ENCODE assay signal across 35 cellular contexts in genomic region chr15:71585159-71585558, GRCh38.
"Had no signal": no experiment of that assay in that cellular context is flagged by ENCODE, and none has a peak within 500 bp of the region (broad histone marks: within the 10 kb centered on the region; RNA-seq: fewer than 3 reads in every experiment).

No MANE protein-coding gene starts in this region.

- H3K4me3 ChIP-seq: MG63 had no signal

- H3K9ac ChIP-seq: KMS-11 had no signal

- H3K36me3 ChIP-seq: MG63 had no signal

- H3K27me3 ChIP-seq: MG63 had no signal

- H3K27ac ChIP-seq: KMS-11 had no signal

- DNase-seq: Karpas-422, Kasumi-1, MG63, MM.1S, MV-4-11, NCI-H1048, NCI-H1092, NCI-H1092 treated with DMSO at 0.1 percent for 48 hours, NCI-H1105, NCI-H1105 treated with DMSO at 0.1 percent for 48 hours, NCI-H1417, NCI-H1417 treated with DMSO at 0.1 percent for 48 hours, NCI-H1436, NCI-H1436 treated with DMSO at 0.1 percent for 48 hours, NCI-H146, NCI-H1694, NCI-H1694 treated with DMSO at 0.1 percent for 48 hours, NCI-H187, NCI-H187 treated with DMSO at 0.1 percent for 48 hours, NCI-H1930, NCI-H2029, NCI-H2029 treated with DMSO at 0.1 percent for 48 hours, NCI-H2081, NCI-H2081 treated with DMSO at 0.1 percent for 48 hours, NCI-H2107, NCI-H2171, NCI-H2171 treated with DMSO at 0.1 percent for 48 hours, NCI-H2227 treated with DMSO at 0.1 percent for 48 hours, NCI-H226, NCI-H345, NCI-H446, NCI-H446 treated with DMSO at 0.1 percent for 48 hours, NCI-H510A, NCI-H510A treated with DMSO at 0.1 percent for 48 hours had no signal
